ENCODE assay signal across 32 cellular contexts in genomic region chr2:218431878-218432277, GRCh38. TPM values are rescaled to one million over a fixed set of nuclear protein-coding genes. Genes with fewer than 3 reads are reported as not detected.
"Had no signal": no experiment of that assay in that cellular context is flagged by ENCODE, and none has a peak within 500 bp of the region (broad histone marks: within the 10 kb centered on the region; RNA-seq: fewer than 3 reads in every experiment).

No MANE protein-coding gene starts in this region.

- H3K4me3 ChIP-seq: coronary artery, dorsolateral prefrontal cortex, gastrocnemius medialis, right lobe of liver, stomach, thyroid gland, upper lobe of left lung had no signal

- H3K27me3 ChIP-seq: dorsolateral prefrontal cortex, gastrocnemius medialis, right lobe of liver, stomach, thyroid gland, upper lobe of left lung had no signal

- H3K4me1 Mint-ChIP-seq: memory B cell; stimulated activated memory B cell treated with anti-CD40 and anti-IgM and Interleukin-4, amounts not matched to agents 10 μg/mL and 1 μg/mL and 100 μg/mL, for 72 hours had no signal

- H3K36me3 Mint-ChIP-seq: memory B cell; naive thymus-derived CD8-positive, alpha-beta T cell; stimulated activated memory B cell treated with anti-CD40 and anti-IgM and Interleukin-4, amounts not matched to agents 10 μg/mL and 1 μg/mL and 100 μg/mL, for 72 hours had no signal

- H3K36me3 ChIP-seq: gastrocnemius medialis, stomach, thyroid gland, upper lobe of left lung had no signal

- H3K9me3 Mint-ChIP-seq: memory B cell; naive thymus-derived CD8-positive, alpha-beta T cell; neural crest cell; stimulated activated memory B cell treated with anti-CD40 and anti-IgM and Interleukin-4, amounts not matched to agents 10 μg/mL and 1 μg/mL and 100 μg/mL, for 72 hours; T-helper 1 cell treated with Interleukin-12 subunit alpha and Interleukin-12 subunit beta and Interleukin-4 antibody, amounts not matched to agents 30 μg/mL and 1 μg/mL, for 36 hours had no signal

- DNase-seq: activated CD4-positive, alpha-beta T cell treated with anti-CD3 and anti-CD28 coated beads for 48 hours; activated CD4-positive, alpha-beta T cell treated with anti-CD3 and anti-CD28 coated beads, Interleukin-2, amount 50 U/mL, for 48 hours; activated CD8-positive, alpha-beta memory T cell treated with anti-CD3 and anti-CD28 coated beads for 24 hours; activated gamma-delta T cell treated with Interleukin-2 at 50 U/mL for 16 hours; activated naive CD4-positive, alpha-beta T cell treated with anti-CD3 and anti-CD28 coated beads, Interleukin-2, amount 50 U/mL, for 16 hours; cerebellar nuclear complex; effector memory CD4-positive, alpha-beta T cell; erythroblast; gastrocnemius medialis; glutamatergic neuron; hippocampal formation; occipital lobe; small intestine; stimulated activated CD4-positive, alpha-beta T cell treated with anti-CD3 and anti-CD28 coated beads, Interleukin-1b, Interleukin-23, amount 100 ng/mL, for 48 hours; stimulated activated CD4-positive, alpha-beta T cell treated with anti-CD3 and anti-CD28 coated beads, Interleukin-4, amount 100 ng/mL, for 4 hours; stimulated activated CD8-positive, alpha-beta memory T cell treated with anti-CD3 and anti-CD28 coated beads, Interleukin-4, amount 100 ng/mL, for 48 hours; stomach; SW 1271; T-helper 9 cell; thyroid gland; upper lobe of left lung had no signal

- H3K9me3 ChIP-seq: gastrocnemius medialis, right lobe of liver, stomach, thyroid gland, upper lobe of left lung had no signal

- H3K4me1 ChIP-seq: gastrocnemius medialis, stomach, thyroid gland, upper lobe of left lung had no signal

- ATAC-seq: gastrocnemius medialis; naive thymus-derived CD8-positive, alpha-beta T cell; stimulated activated memory B cell treated with anti-CD40 and anti-IgM and Interleukin-4, amounts not matched to agents 10 μg/mL and 1 μg/mL and 100 μg/mL, for 72 hours had no signal

- H3K27ac Mint-ChIP-seq: memory B cell; naive thymus-derived CD8-positive, alpha-beta T cell; stimulated activated memory B cell treated with anti-CD40 and anti-IgM and Interleukin-4, amounts not matched to agents 10 μg/mL and 1 μg/mL and 100 μg/mL, for 72 hours; T-helper 1 cell treated with Interleukin-12 subunit alpha and Interleukin-12 subunit beta and Interleukin-4 antibody, amounts not matched to agents 30 μg/mL and 1 μg/mL, for 36 hours had no signal

- H3K27ac ChIP-seq: coronary artery, dorsolateral prefrontal cortex, gastrocnemius medialis, right lobe of liver, stomach, thyroid gland, upper lobe of left lung, VCaP had no signal

- H3K4me3 Mint-ChIP-seq: memory B cell; naive thymus-derived CD8-positive, alpha-beta T cell; neural crest cell; stimulated activated memory B cell treated with anti-CD40 and anti-IgM and Interleukin-4, amounts not matched to agents 10 μg/mL and 1 μg/mL and 100 μg/mL, for 72 hours; T-helper 1 cell treated with Interleukin-12 subunit alpha and Interleukin-12 subunit beta and Interleukin-4 antibody, amounts not matched to agents 30 μg/mL and 1 μg/mL, for 36 hours had no signal

RNA-seq across cellular contexts. Expression of gene VIL1, which starts 13.0 kb away (rescaled TPM):
- total RNA-seq: bronchial epithelial cell; naive thymus-derived CD8-positive, alpha-beta T cell; neural crest cell; occipital lobe; thyroid gland had no signal
- polyA plus RNA-seq: keratinocyte had no signal
